In the genomic region with DNA sequence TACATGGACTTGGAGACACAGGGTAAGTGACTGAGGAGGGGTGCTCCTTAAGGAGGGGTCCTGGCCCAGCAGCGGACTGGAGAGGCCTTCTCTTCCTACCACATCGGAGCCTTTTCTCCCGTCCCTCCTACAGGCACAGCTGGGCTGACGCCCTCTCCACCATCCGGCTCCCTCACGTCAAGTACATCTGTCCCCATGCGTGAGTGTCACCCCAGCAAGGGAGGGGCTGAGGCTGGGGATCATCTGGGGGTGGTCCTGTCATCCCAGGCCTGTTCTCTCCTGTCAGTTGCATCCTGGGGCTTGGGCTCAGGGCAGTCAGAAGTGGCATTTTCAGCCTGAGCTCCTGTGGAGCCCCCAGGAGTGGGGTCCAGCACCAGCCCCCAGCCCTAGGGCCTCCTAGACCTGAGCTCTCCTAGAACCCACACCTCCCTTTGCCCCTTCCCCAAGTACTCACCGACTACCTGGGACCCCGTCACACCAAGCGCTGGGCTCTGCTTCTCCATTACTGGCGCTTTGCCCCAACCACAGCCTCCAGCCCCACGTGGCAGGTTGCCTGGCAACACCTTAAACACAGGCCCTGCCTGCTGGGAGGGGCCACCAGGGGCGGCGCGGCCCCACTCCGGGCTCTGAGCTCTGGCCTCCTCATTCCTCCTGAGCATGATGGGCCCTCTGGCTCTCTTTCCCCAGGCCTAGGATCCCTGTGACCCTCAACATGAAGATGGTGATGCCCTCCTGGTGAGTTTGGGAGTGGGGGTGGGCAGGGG, we compare ENCODE assay signal across 8 cellular contexts. TPM values are rescaled to one million over a fixed set of nuclear protein-coding genes. Genes with fewer than 3 reads are reported as not detected.
A peak's percentile ranks its signal among the peaks of the same experiment; 100 is the strongest.
DNase-seq lines count a peak whose midpoint lies in the region; ATAC-seq and TF ChIP-seq lines count a peak whose summit lies in the region.

No MANE protein-coding gene starts in this region.

- H3K9me3 Mint-ChIP-seq in activated naive CD4-positive, alpha-beta T cell treated with anti-CD3 and anti-CD28 coated beads, Interleukin-2, amount 50 U/mL, for 72 hours = no peaks in the 10 kb centered on the region

- H3K79me2 ChIP-seq in ACC112 (ENCODE audit: control insufficient read depth, insufficient read depth, low read length, unreplicated experiment) = peaks cover 26% of the 10 kb centered on the region

- peak overlapping the region; percentile 64 to 65 for H3K27ac Mint-ChIP-seq in activated naive CD4-positive, alpha-beta T cell treated with anti-CD3 and anti-CD28 coated beads, Interleukin-2, amount 50 U/mL, for 72 hours

- DNase-seq in HL-60 (ENCODE audit: low read depth in 1 of 2, low spot score in 1 of 2) = peak in 1 of 2 experiments; percentile 72
- peak in 1 of 2 donors; percentile 30 for DNase-seq in activated naive CD4-positive, alpha-beta T cell treated with anti-CD3 and anti-CD28 coated beads, Interleukin-2, amount 50 U/mL, for 72 hours (ENCODE audit: low spot score in 2 of 2)
- peak; percentile 81 for DNase-seq in kidney tubule cell (ENCODE audit: low spot score)
- DNase-seq in islet precursor cell = no peak
- no peak for DNase-seq in ecto neural progenitor cell (ENCODE audit: low spot score)

- no peak for TF ChIP-seq CTCF in HL-60 (IDR thresholded peaks at IDR 0.05; ENCODE audit: insufficient read depth, low read length)

- H2AFZ ChIP-seq in ACC112 (ENCODE audit: low read length, unreplicated experiment) = no peak overlapping the region

- H3K27ac ChIP-seq in ACC112 (ENCODE audit: low read depth, low read length) (peak overlapping the region; percentile 8; the same call in 1 of the 2 replicates), HL-60 (replicated peaks) (peak overlapping the region; percentile 39)

- peaks cover 7 to 14% of the 10 kb centered on the region in 2 donors for H3K36me3 Mint-ChIP-seq in activated naive CD4-positive, alpha-beta T cell treated with anti-CD3 and anti-CD28 coated beads, Interleukin-2, amount 50 U/mL, for 72 hours

- peaks cover 2% of the 10 kb centered on the region; the same call in 1 of the 2 replicates for H3K36me3 ChIP-seq in ACC112 (ENCODE audit: insufficient read depth, low read length)

- no peaks in the 10 kb centered on the region for H3K27me3 ChIP-seq in ACC112 (ENCODE audit: insufficient read depth, low read length)
- no peaks in the 10 kb centered on the region for H3K27me3 ChIP-seq in HL-60 (ENCODE audit: insufficient read depth, poor library complexity, severe bottlenecking)

- peak in 1 of 2 donors; percentile 11 for ATAC-seq in activated naive CD4-positive, alpha-beta T cell treated with anti-CD3 and anti-CD28 coated beads, Interleukin-2, amount 50 U/mL, for 72 hours
- ATAC-seq in HG03469 (IDR thresholded peaks at IDR 0.05; ENCODE audit: unreplicated experiment) = no peak
- ATAC-seq in GM18858 (IDR thresholded peaks at IDR 0.05; ENCODE audit: unreplicated experiment) = no peak

- no peak overlapping the region; the same call in 1 of the 2 replicates for H3K4me3 ChIP-seq in ACC112 (ENCODE audit: low read depth, low read length)
- no peak overlapping the region for H3K4me3 ChIP-seq in HL-60 (replicated peaks; ENCODE audit: insufficient read depth, low read length)

- H3K4me1 ChIP-seq in ACC112 (ENCODE audit: control insufficient read depth, insufficient read depth, low read length, unreplicated experiment) = peaks cover 27% of the 10 kb centered on the region

RNA-seq across cellular contexts. Expression of a gene that starts 2.3 kb away (rescaled TPM):
- 10 to 100 TPM; 73.6 to 78.1 TPM for total RNA-seq in activated naive CD4-positive, alpha-beta T cell treated with anti-CD3 and anti-CD28 coated beads, Interleukin-2, amount 50 U/mL, for 72 hours

RNA-seq across cellular contexts. Expression of a gene that starts 7.4 kb away (rescaled TPM):
- total RNA-seq in activated naive CD4-positive, alpha-beta T cell treated with anti-CD3 and anti-CD28 coated beads, Interleukin-2, amount 50 U/mL, for 72 hours = 10 to 100 TPM; 43.6 to 53.2 TPM

RNA-seq across cellular contexts. Expression of a gene that starts 15.0 kb away (rescaled TPM):
- 10 to 100 TPM; 68.6 to 94.7 TPM for total RNA-seq in activated naive CD4-positive, alpha-beta T cell treated with anti-CD3 and anti-CD28 coated beads, Interleukin-2, amount 50 U/mL, for 72 hours

RNA-seq across cellular contexts. Expression of a gene that starts 32.0 kb away (rescaled TPM):
- total RNA-seq in activated naive CD4-positive, alpha-beta T cell treated with anti-CD3 and anti-CD28 coated beads, Interleukin-2, amount 50 U/mL, for 72 hours = 10 to 100 TPM; 29.0 to 45.3 TPM

RNA-seq across cellular contexts. Expression of a gene that starts 49.9 kb away (rescaled TPM):
- total RNA-seq in activated naive CD4-positive, alpha-beta T cell treated with anti-CD3 and anti-CD28 coated beads, Interleukin-2, amount 50 U/mL, for 72 hours = 10 to 100 TPM; 30.9 to 33.4 TPM
